In genomic region chr3:58052373-58053273, GRCh38 we compare ENCODE assay signal across 9 cellular contexts. TPM values are rescaled to one million over a fixed set of nuclear protein-coding genes. Genes with fewer than 3 reads are reported as not detected.
A peak's percentile ranks its signal among the peaks of the same experiment; 100 is the strongest.
DNase-seq lines count a peak whose midpoint lies in the region; ATAC-seq lines count a peak whose summit lies in the region.
"Had no signal": no experiment of that assay in that cellular context is flagged by ENCODE, and none has a peak within 500 bp of the region (broad histone marks: within the 10 kb centered on the region; RNA-seq: fewer than 3 reads in every experiment).

No MANE protein-coding gene starts in this region.

- H3K9me3 Mint-ChIP-seq in stimulated activated naive B cell treated with anti-CD40 and anti-IgM and Interleukin-4, amounts not matched to agents 10 μg/mL and 1 μg/mL and 100 μg/mL, for 72 hours = peaks cover 2 to 7% of the 10 kb centered on the region in 2 donors

- no peak overlapping the region for H3K4me3 Mint-ChIP-seq in stimulated activated naive B cell treated with anti-CD40 and anti-IgM and Interleukin-4, amounts not matched to agents 10 μg/mL and 1 μg/mL and 100 μg/mL, for 72 hours
- H3K4me3 Mint-ChIP-seq: B cell had no signal

- no peaks in the 10 kb centered on the region for H3K27me3 Mint-ChIP-seq in stimulated activated naive B cell treated with anti-CD40 and anti-IgM and Interleukin-4, amounts not matched to agents 10 μg/mL and 1 μg/mL and 100 μg/mL, for 72 hours
- H3K27me3 Mint-ChIP-seq: B cell had no signal

- H3K36me3 ChIP-seq in SJSA1 = peaks cover 15% of the 10 kb centered on the region
- peaks cover 18% of the 10 kb centered on the region for H3K36me3 ChIP-seq in mesodermal cell (ENCODE audit: control insufficient read depth, insufficient read depth, low read length)

- DNase-seq in NK-92 treated with Interleukin-12 subunit alpha and Interleukin-12 subunit beta, amount 100 ng/mL, for 24 hours (lab: John Stamatoyannopoulos, UW) = peak; percentile 36
- DNase-seq in NK-92 (lab: John Stamatoyannopoulos, UW; ENCODE audit: unreplicated experiment) (no peak), SJSA1 (ENCODE audit: low read depth in 1 of 2, low spot score in 2 of 2) (peak; percentile 95 to 96), dermis blood vessel endothelial cell (peak; percentile 97)
- no peak for DNase-seq in stimulated activated naive B cell treated with anti-CD40 and anti-IgM and Interleukin-4, amounts not matched to agents 10 μg/mL and 1 μg/mL and 100 μg/mL, for 72 hours

- H3K4me1 Mint-ChIP-seq in stimulated activated naive B cell treated with anti-CD40 and anti-IgM and Interleukin-4, amounts not matched to agents 10 μg/mL and 1 μg/mL and 100 μg/mL, for 72 hours = peaks cover 14 to 31% of the 10 kb centered on the region in 2 donors

- H3K4me1 ChIP-seq in SJSA1 (replicated peaks) (peaks cover 95% of the 10 kb centered on the region), mesodermal cell (ENCODE audit: control insufficient read depth, insufficient read depth, low read length, poor library complexity, severe bottlenecking) (peaks cover 59% of the 10 kb centered on the region)

- H3K4me3 ChIP-seq in SJSA1 = no peak overlapping the region
- H3K4me3 ChIP-seq in mesodermal cell (ENCODE audit: extremely low read depth, insufficient read depth, low read length, poor library complexity, severe bottlenecking) = no peak overlapping the region

- no peaks in the 10 kb centered on the region for H3K27me3 ChIP-seq in SJSA1 (replicated peaks)

- peaks cover 6 to 8% of the 10 kb centered on the region in 2 donors for H3K36me3 Mint-ChIP-seq in stimulated activated naive B cell treated with anti-CD40 and anti-IgM and Interleukin-4, amounts not matched to agents 10 μg/mL and 1 μg/mL and 100 μg/mL, for 72 hours

- H3K9me3 ChIP-seq in SJSA1 (replicated peaks) (no peaks in the 10 kb centered on the region), mesodermal cell (ENCODE audit: control insufficient read depth, low read length) (no peaks in the 10 kb centered on the region)

- WGBS in mesodermal cell (ENCODE audit: insufficient coverage in 2 of 2), 2 experiments = 61 to 80% methylated on average over 4 to 7 of the region's 8 CpGs

- H3K27ac Mint-ChIP-seq in stimulated activated naive B cell treated with anti-CD40 and anti-IgM and Interleukin-4, amounts not matched to agents 10 μg/mL and 1 μg/mL and 100 μg/mL, for 72 hours = no peak overlapping the region
- H3K27ac Mint-ChIP-seq: B cell had no signal

- peak; percentile 60 to 69 for ATAC-seq in stimulated activated naive B cell treated with anti-CD40 and anti-IgM and Interleukin-4, amounts not matched to agents 10 μg/mL and 1 μg/mL and 100 μg/mL, for 72 hours (replicated peaks)
- ATAC-seq in HG03175 (IDR thresholded peaks at IDR 0.05; ENCODE audit: unreplicated experiment) (no peak), GM19328 (IDR thresholded peaks at IDR 0.05; ENCODE audit: unreplicated experiment) (no peak)

- H3K27ac ChIP-seq in SJSA1 (peak overlapping the region; percentile 94), mesodermal cell (ENCODE audit: low read depth, low read length, severe bottlenecking) (peak overlapping the region; percentile 92)

RNA-seq across cellular contexts. Expression of gene FLNB, which starts 44.4 kb away (rescaled TPM):
- 130 and 207 TPM in 2 replicates for total RNA-seq in SJSA1 (2014; rRNA removed; shearing (Covaris generic))
- total RNA-seq in dermis blood vessel endothelial cell = 676 and 796 TPM in 2 replicates
- polyA plus RNA-seq in mesodermal cell (2013, experiment 1 of 2) = 135 TPM
- polyA plus RNA-seq in mesodermal cell (2013, experiment 2 of 2) = 103 TPM

Comparison
In these comparisons a context has a peak if more than half of its experiments do, and no peak if none do; other contexts are left out.
1. DNase-seq: peak in NK-92 treated with Interleukin-12 subunit alpha and Interleukin-12 subunit beta, amount 100 ng/mL, for 24 hours (single experiment), SJSA1 (2 of 2) and dermis blood vessel endothelial cell (single experiment); none in NK-92 (single experiment) and stimulated activated naive B cell treated with anti-CD40 and anti-IgM and Interleukin-4, amounts not matched to agents 10 μg/mL and 1 μg/mL and 100 μg/mL, for 72 hours (single experiment).
2. ATAC-seq: peak in stimulated activated naive B cell treated with anti-CD40 and anti-IgM and Interleukin-4, amounts not matched to agents 10 μg/mL and 1 μg/mL and 100 μg/mL, for 72 hours (2 of 2); none in HG03175 (single experiment) and GM19328 (single experiment).